Comparison of ENCODE assay signal across 11 cellular contexts in the genomic region with DNA sequence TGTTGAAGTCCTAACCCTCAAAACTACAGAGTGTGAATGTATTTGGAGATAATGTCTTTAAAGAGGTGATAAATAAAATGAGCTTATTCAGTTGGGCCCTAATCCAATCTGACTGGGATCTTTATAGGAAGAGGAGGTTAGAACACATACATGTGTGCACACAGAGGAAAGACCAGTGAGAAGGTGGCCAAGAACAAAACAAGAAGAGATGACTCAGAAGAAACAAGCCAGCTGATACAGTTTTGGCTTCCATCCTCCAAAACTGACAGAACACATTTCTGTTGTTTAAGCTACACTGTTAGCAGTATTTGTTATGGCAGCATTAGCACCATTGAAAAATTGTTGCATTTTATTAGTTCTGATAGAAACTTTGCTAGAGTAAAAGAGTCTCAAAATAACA.
"Had no signal": no experiment of that assay in that cellular context is flagged by ENCODE, and none has a peak within 500 bp of the region (broad histone marks: within the 10 kb centered on the region; RNA-seq: fewer than 3 reads in every experiment).

No MANE protein-coding gene starts in this region.

- DNase-seq: activated CD4-positive, alpha-beta memory T cell treated with anti-CD3 and anti-CD28 coated beads, Interleukin-2, amount 10 ng/mL, durations not matched to agents 7 days and 5 days; lower lobe of right lung; naive thymus-derived CD8-positive, alpha-beta T cell; right cardiac atrium; SK-N-SH; T-helper 1 cell; tibial artery had no signal

- H3K36me3 ChIP-seq: lower lobe of right lung, neutrophil, tibial artery had no signal

- H3K9me3 ChIP-seq: lower lobe of right lung, neutrophil, SK-N-SH, tibial artery had no signal

- H3K4me1 ChIP-seq: lower lobe of right lung had no signal

- H3K27ac ChIP-seq: hepatocyte, lower lobe of right lung, neutrophil, tibial artery, VCaP had no signal

- ATAC-seq: lower lobe of right lung; naive thymus-derived CD8-positive, alpha-beta T cell; right cardiac atrium; stimulated activated effector memory CD8-positive, alpha-beta T cell treated with anti-CD3 and anti-CD28 coated beads, Interleukin-12 subunit alpha, Interleukin-12 subunit beta, amount 100 ng/mL, for 72 hours had no signal

- H3K27me3 ChIP-seq: hepatocyte, neutrophil, tibial artery had no signal

- H3K4me3 ChIP-seq: hepatocyte, lower lobe of right lung, tibial artery had no signal

- H3K9ac ChIP-seq: SK-N-SH had no signal
